8 cellular contexts compared by ENCODE assay signal in the genomic region with DNA sequence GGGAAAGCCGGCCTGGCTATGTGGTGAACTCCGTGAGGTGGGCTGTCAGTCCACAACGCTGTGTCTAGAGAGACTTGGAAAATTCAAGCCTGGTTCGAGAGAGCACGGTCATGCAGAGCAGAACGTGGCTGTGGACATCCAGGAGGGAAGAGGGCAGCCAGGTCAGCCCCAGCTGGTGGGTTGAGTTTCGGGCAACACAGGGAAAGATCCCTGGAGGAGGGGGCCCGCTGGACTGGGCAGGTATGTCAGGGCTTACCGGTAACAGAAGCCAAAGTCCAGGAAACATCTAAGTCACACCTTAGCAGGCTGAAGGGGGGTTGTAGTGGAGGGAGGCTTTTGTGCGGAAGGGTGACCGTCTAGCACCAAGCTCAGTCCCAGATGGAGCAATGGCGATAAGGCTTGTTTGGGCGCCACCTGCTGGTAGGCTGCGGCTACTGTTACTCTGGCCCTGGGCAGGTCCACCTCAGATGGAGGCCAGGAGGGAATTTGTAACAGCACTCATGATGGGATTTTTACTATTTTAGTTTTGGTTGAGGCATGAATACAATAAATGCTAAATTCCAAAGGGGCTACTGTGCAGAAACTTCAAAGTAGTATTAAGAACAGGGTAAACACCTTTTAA.
DNase-seq lines count a peak whose midpoint lies in the region; ATAC-seq and TF ChIP-seq lines count a peak whose summit lies in the region.

No MANE protein-coding gene starts in this region.

- H3K9me3 ChIP-seq in lower lobe of right lung: no peaks in the 10 kb centered on the region

- no peaks in the 10 kb centered on the region for H3K36me3 ChIP-seq in lower lobe of right lung

- no peak overlapping the region for H3K4me3 ChIP-seq in lower lobe of right lung

- intact Hi-C loops in lower lobe of right lung (cut with DNase I): no loop called here

- H3K4me1 ChIP-seq in lower lobe of right lung: no peaks in the 10 kb centered on the region

- TF ChIP-seq CTCF in C4-2B (conservative IDR thresholded peaks at IDR 0.05): peak; percentile 90
- peak; percentile 96 for TF ChIP-seq CTCF in lower lobe of right lung (IDR thresholded peaks at IDR 0.05)

- peak; percentile 93 for ATAC-seq in HG03175 (IDR thresholded peaks at IDR 0.05; ENCODE audit: unreplicated experiment)
- peak; percentile 95 to 98 for ATAC-seq in lower lobe of right lung

- H3K27ac ChIP-seq in C4-2B: no peak overlapping the region
- no peak overlapping the region for H3K27ac ChIP-seq in lower lobe of right lung

- DNase-seq in GM19238 (ENCODE audit: insufficient read length, low spot score) (peak; percentile 54), NCI-H446 treated with DMSO at 0.1 percent for 48 hours (lab: John Stamatoyannopoulos, UW) (peak; percentile 46), dermis microvascular lymphatic vessel endothelial cell (ENCODE audit: low read depth in 2 of 2) (peak; percentile 20 to 60), lower lobe of right lung (peak; percentile 83)
- DNase-seq in activated CD4-positive, alpha-beta T cell treated with anti-CD3 and anti-CD28 coated beads, Interleukin-2, amount 50 U/mL, for 1 hour: peak; percentile 68
- peak; percentile 41 for DNase-seq in stimulated activated CD8-positive, alpha-beta memory T cell treated with anti-CD3 and anti-CD28 coated beads, Interleukin-12 subunit alpha, Interleukin-12 subunit beta, amount 100 ng/mL, for 4 hours (ENCODE audit: low read depth)

- H3K27me3 ChIP-seq in lower lobe of right lung (ENCODE audit: low read depth): no peaks in the 10 kb centered on the region
